Comparison of ENCODE assay signal across 8 cellular contexts in genomic region chr13:85626603-85627002, GRCh38.
"Had no signal": no experiment of that assay in that cellular context is flagged by ENCODE, and none has a peak within 500 bp of the region (broad histone marks: within the 10 kb centered on the region; RNA-seq: fewer than 3 reads in every experiment).

No MANE protein-coding gene starts in this region.

- H3K27me3 Mint-ChIP-seq: IgD-negative memory B cell had no signal

- ATAC-seq: HepG2, K562 had no signal

- H3K27ac Mint-ChIP-seq: IgD-negative memory B cell had no signal

- DNase-seq: IMR-90, KBM-7, KG1 had no signal

- H3K36me3 Mint-ChIP-seq: IgD-negative memory B cell had no signal

- H3K4me1 Mint-ChIP-seq: IgD-negative memory B cell had no signal

- H3K27ac ChIP-seq: HL-60 had no signal

- H3K4me3 Mint-ChIP-seq: IgD-negative memory B cell had no signal

- FAIRE-seq: HepG2, HTR-8/SVneo, K562 had no signal

- H3K4me3 ChIP-seq: K562 had no signal
